8 cellular contexts compared by ENCODE assay signal in genomic region chrX:80808160-80808735, GRCh38. TPM values are rescaled to one million over a fixed set of nuclear protein-coding genes. Genes with fewer than 3 reads are reported as not detected.
DNase-seq lines count a peak whose midpoint lies in the region; ATAC-seq and TF ChIP-seq lines count a peak whose summit lies in the region.

No MANE protein-coding gene starts in this region.

- no peak for TF ChIP-seq CTCF in colonic mucosa (IDR thresholded peaks at IDR 0.05)

- peak overlapping the region; percentile 35 for H3K4me3 ChIP-seq in colonic mucosa

- peak overlapping the region; percentile 32 to 76 for H3K9ac ChIP-seq in colonic mucosa (ENCODE audit: low read depth in 2 of 2, low read length in 2 of 2)

- intact Hi-C loops in colonic mucosa (cut with DNase I), result no loop called here

- H3K9me3 ChIP-seq in colonic mucosa, result no peaks in the 10 kb centered on the region

- no peaks in the 10 kb centered on the region for H3K27me3 ChIP-seq in colonic mucosa

- peak; percentile 61 for ATAC-seq in GM18907 (IDR thresholded peaks at IDR 0.05; ENCODE audit: unreplicated experiment)
- peak; percentile 46 for ATAC-seq in HG03139 (IDR thresholded peaks at IDR 0.05; ENCODE audit: unreplicated experiment)

- DNase-seq in AG08396 (ENCODE audit: low spot score) (peak; percentile 79), NCI-H446 (lab: John Stamatoyannopoulos, UW) (peak; percentile 25 to 74), colonic mucosa (peak; percentile 81), left kidney (ENCODE audit: low read depth, low spot score) (peak; percentile 86)
- peak; percentile 75 for DNase-seq in activated CD4-positive, alpha-beta T cell treated with anti-CD3 and anti-CD28 coated beads for 48 hours
- DNase-seq in stimulated activated CD4-positive, alpha-beta T cell treated with anti-CD3 and anti-CD28 coated beads, Interleukin-2, amount 100 ng/mL, for 48 hours, result peak; percentile 58 to 64

- no peaks in the 10 kb centered on the region for H3K36me3 ChIP-seq in colonic mucosa

- no peaks in the 10 kb centered on the region for H3K4me1 ChIP-seq in colonic mucosa

- H3K27ac ChIP-seq in colonic mucosa, result peak overlapping the region; percentile 43

RNA-seq across cellular contexts. Expression of gene BRWD3, which starts 1.4 kb away (rescaled TPM):
- 10 to 100 TPM; 24.9 to 32.7 TPM for total RNA-seq in colonic mucosa

Comparison
In these comparisons a context has a peak if more than half of its experiments do, and no peak if none do; other contexts are left out.
1. Peak in every context shown above with its lines: DNase-seq, ATAC-seq, H3K4me3 ChIP-seq and H3K27ac ChIP-seq.